ENCODE assay signal across 8 cellular contexts in the genomic region with DNA sequence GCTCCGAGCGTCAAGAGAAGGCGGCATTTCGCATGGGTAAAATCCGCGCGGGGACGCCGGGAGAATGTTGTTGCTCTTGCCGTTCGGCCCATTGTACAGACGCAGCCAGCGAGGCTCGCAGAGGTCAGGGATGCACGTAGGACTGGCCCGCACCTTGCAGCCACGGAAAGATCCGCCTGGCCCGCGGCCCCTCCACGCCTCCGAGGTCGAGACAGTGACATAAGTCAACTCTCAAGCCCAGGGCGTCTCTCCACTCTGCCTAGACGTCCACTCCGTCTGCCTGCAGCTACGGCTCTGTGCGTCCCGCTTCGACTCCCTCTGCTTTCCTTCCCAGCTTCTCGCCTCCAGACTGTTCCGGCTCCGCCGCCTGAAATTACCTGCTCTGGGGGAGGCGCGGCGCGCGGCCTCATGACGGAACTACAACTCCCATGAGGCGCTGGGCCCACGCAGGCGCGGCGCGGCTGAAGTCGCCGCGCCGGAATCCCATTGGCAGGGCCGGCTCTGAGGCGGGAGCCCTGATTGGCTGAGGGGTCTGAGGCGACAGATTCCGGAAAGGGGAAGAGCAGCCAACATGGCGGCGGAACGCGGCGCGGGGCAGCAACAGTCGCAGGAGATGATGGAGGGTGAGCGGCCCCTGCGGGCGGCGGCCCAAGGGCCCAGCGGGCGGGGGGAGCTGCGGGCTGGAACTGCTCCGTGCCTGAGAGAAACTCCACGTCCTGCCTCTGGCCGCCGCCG.
A peak's percentile ranks its signal among the peaks of the same experiment; 100 is the strongest.
DNase-seq lines count a peak whose midpoint lies in the region; ATAC-seq and TF ChIP-seq lines count a peak whose summit lies in the region.

TSS of gene PPP1R7 (plus strand) at position 543 of the 735 bp plus-strand sequence. CDS start at position 572, 29 bp downstream.

- DNase-seq in AG10803 (ENCODE audit: low read depth) (peak; percentile 88), NCI-H345 treated with DMSO at 0.1 percent for 48 hours (lab: John Stamatoyannopoulos, UW; ENCODE audit: unreplicated experiment) (peak; percentile 94), inferior parietal cortex (ENCODE audit: extremely low spot score) (peak; percentile 92)
- DNase-seq in activated CD4-positive, CD25-positive, alpha-beta regulatory T cell (lab: John Stamatoyannopoulos, UW) = peak; percentile 83 to 94 (median 92)
- peak; percentile 94 for DNase-seq in central memory CD4-positive, alpha-beta T cell
- DNase-seq in stimulated activated CD4-positive, alpha-beta T cell treated with anti-CD3 and anti-CD28 coated beads, Interleukin-12 subunit alpha, Interleukin-12 subunit beta, amount 100 ng/mL, for 4 hours = peak; percentile 91

- ATAC-seq in GM19023 (IDR thresholded peaks at IDR 0.05; ENCODE audit: unreplicated experiment) (peak; percentile 73), HG03280 (IDR thresholded peaks at IDR 0.05; ENCODE audit: unreplicated experiment) (peak; percentile 76)

- no peak for TF ChIP-seq CTCF in AG10803 (conservative IDR thresholded peaks at IDR 0.05; ENCODE audit: low read length)

- H3K4me3 ChIP-seq in AG10803 (ENCODE audit: low read length) = peak within 1 kb of the TSS; percentile 93

Comparison
In these comparisons a context has a peak if more than half of its experiments do, and no peak if none do; other contexts are left out.
1. Peak in every context shown above with its lines: DNase-seq, ATAC-seq and H3K4me3 ChIP-seq.